In genomic region chr15:66293419-66294156, GRCh38 we compare ENCODE assay signal across 8 cellular contexts. TPM values are rescaled to one million over a fixed set of nuclear protein-coding genes. Genes with fewer than 3 reads are reported as not detected.
DNase-seq lines count a peak whose midpoint lies in the region; ATAC-seq and TF ChIP-seq lines count a peak whose summit lies in the region.

Gene DIS3L, plus strand, starts transcription at chr15:66293568. Its CDS starts 29 bp downstream, at chr15:66293597.

- H3K36me3 Mint-ChIP-seq in CD8-positive, alpha-beta memory T cell: peaks cover 0 to 15% (median under 1%) of the 10 kb centered on the region in 3 donors
- H3K36me3 Mint-ChIP-seq in activated naive CD4-positive, alpha-beta T cell treated with anti-CD3 and anti-CD28 coated beads for 36 hours (ENCODE audit: low read depth): peaks cover 13% of the 10 kb centered on the region
- peaks cover 2% of the 10 kb centered on the region for H3K36me3 Mint-ChIP-seq in osteocyte (ENCODE audit: unreplicated experiment)

- POLR2A ChIA-PET in CD8-positive, alpha-beta memory T cell (lab: Charles Lee): interaction anchor here (0.7 to 1.1 kb wide), 2 partner anchors 210 to 423 kb away, joined by 3 to 8 read pairs; no protein-coding TSS in a partner anchor

- H3K27me3 Mint-ChIP-seq in CD8-positive, alpha-beta memory T cell: no peaks in the 10 kb centered on the region
- no peaks in the 10 kb centered on the region for H3K27me3 Mint-ChIP-seq in activated naive CD4-positive, alpha-beta T cell treated with anti-CD3 and anti-CD28 coated beads for 36 hours (ENCODE audit: low read depth)
- H3K27me3 Mint-ChIP-seq in osteocyte (ENCODE audit: unreplicated experiment): no peaks in the 10 kb centered on the region

- H3K9me3 ChIP-seq in CD8-positive, alpha-beta memory T cell (ENCODE audit: low read length): no peaks in the 10 kb centered on the region
- H3K9me3 ChIP-seq in thymus (ENCODE audit: control insufficient read depth): no peaks in the 10 kb centered on the region

- ATAC-seq in GM19452 (IDR thresholded peaks at IDR 0.05; ENCODE audit: unreplicated experiment): peak; percentile 61

- no peaks in the 10 kb centered on the region for H3K27me3 ChIP-seq in CD8-positive, alpha-beta memory T cell (ENCODE audit: insufficient read depth, low read length, poor library complexity, severe bottlenecking)
- H3K27me3 ChIP-seq in HL-60 (ENCODE audit: insufficient read depth, poor library complexity, severe bottlenecking): no peaks in the 10 kb centered on the region
- no peaks in the 10 kb centered on the region for H3K27me3 ChIP-seq in thymus (ENCODE audit: control insufficient read depth, insufficient read depth)

- H3K4me3 Mint-ChIP-seq in CD8-positive, alpha-beta memory T cell: peak within 1 kb of the TSS; percentile 87 to 98 (median 89)
- peak within 1 kb of the TSS; percentile 84 for H3K4me3 Mint-ChIP-seq in activated naive CD4-positive, alpha-beta T cell treated with anti-CD3 and anti-CD28 coated beads for 36 hours
- peak within 1 kb of the TSS; percentile 77 for H3K4me3 Mint-ChIP-seq in osteocyte (ENCODE audit: unreplicated experiment)

- H3K27ac ChIP-seq in CD8-positive, alpha-beta memory T cell (ENCODE audit: low read depth, low read length): peak within 1 kb of the TSS; percentile 80
- H3K27ac ChIP-seq in HL-60 (replicated peaks) (peak within 1 kb of the TSS; percentile 94), thymus (ENCODE audit: low read depth) (peak within 1 kb of the TSS; percentile 85)

- DNase-seq in CD8-positive, alpha-beta memory T cell: peak; percentile 44 to 75 (median 74)
- DNase-seq in HL-60 (ENCODE audit: low read depth in 1 of 2, low spot score in 1 of 2) (peak; percentile 69 to 74), SK-N-DZ (ENCODE audit: low spot score) (peak; percentile 58), glomerular endothelial cell (ENCODE audit: extremely low read depth, low read depth, low spot score) (no peak), osteocyte (ENCODE audit: extremely low spot score, unreplicated experiment) (peak; percentile 86)
- peak; percentile 66 for DNase-seq in activated naive CD4-positive, alpha-beta T cell treated with anti-CD3 and anti-CD28 coated beads for 36 hours

- peak within 1 kb of the TSS; percentile 70 for H3K4me3 ChIP-seq in CD8-positive, alpha-beta memory T cell (ENCODE audit: low read length)
- H3K4me3 ChIP-seq in HL-60 (replicated peaks; ENCODE audit: insufficient read depth, low read length): peak within 1 kb of the TSS; percentile 54
- H3K4me3 ChIP-seq in thymus (ENCODE audit: low read length): peak within 1 kb of the TSS; percentile 70

- H3K36me3 ChIP-seq in CD8-positive, alpha-beta memory T cell (ENCODE audit: insufficient read depth, low read length): no peaks in the 10 kb centered on the region
- peaks cover 4% of the 10 kb centered on the region for H3K36me3 ChIP-seq in thymus (ENCODE audit: control insufficient read depth, insufficient read depth)

- TF ChIP-seq CTCF in HL-60 (IDR thresholded peaks at IDR 0.05; ENCODE audit: insufficient read depth, low read length) (no peak), osteocyte (IDR thresholded peaks at IDR 0.05) (no peak)

- H3K4me1 ChIP-seq in CD8-positive, alpha-beta memory T cell (ENCODE audit: insufficient read depth, low read length): peaks cover 35% of the 10 kb centered on the region
- H3K4me1 ChIP-seq in thymus (ENCODE audit: control insufficient read depth, insufficient read depth, low read length): peaks cover 16% of the 10 kb centered on the region

- no peaks in the 10 kb centered on the region for H3K9me3 Mint-ChIP-seq in CD8-positive, alpha-beta memory T cell
- no peaks in the 10 kb centered on the region for H3K9me3 Mint-ChIP-seq in activated naive CD4-positive, alpha-beta T cell treated with anti-CD3 and anti-CD28 coated beads for 36 hours
- H3K9me3 Mint-ChIP-seq in osteocyte (ENCODE audit: unreplicated experiment): no peaks in the 10 kb centered on the region

- H3K27ac Mint-ChIP-seq in CD8-positive, alpha-beta memory T cell: peak within 1 kb of the TSS; percentile 91 to 99 (median 96)
- H3K27ac Mint-ChIP-seq in activated naive CD4-positive, alpha-beta T cell treated with anti-CD3 and anti-CD28 coated beads for 36 hours: peak within 1 kb of the TSS; percentile 92
- peak within 1 kb of the TSS; percentile 84 for H3K27ac Mint-ChIP-seq in osteocyte (ENCODE audit: unreplicated experiment)

- H3K4me1 Mint-ChIP-seq in CD8-positive, alpha-beta memory T cell: peaks cover 42 to 57% (median 56%) of the 10 kb centered on the region in 3 donors
- H3K4me1 Mint-ChIP-seq in activated naive CD4-positive, alpha-beta T cell treated with anti-CD3 and anti-CD28 coated beads for 36 hours (ENCODE audit: low read depth): peaks cover 38% of the 10 kb centered on the region
- H3K4me1 Mint-ChIP-seq in osteocyte (ENCODE audit: unreplicated experiment): peaks cover 30% of the 10 kb centered on the region

- CTCF ChIA-PET in CD8-positive, alpha-beta memory T cell (lab: Charles Lee): interaction anchor here (3.7 kb wide), 1 partner anchor 205 kb away, joined by 25 read pairs; the partner anchor contains the start of gene SNAPC5
- CTCF ChIA-PET in activated naive CD4-positive, alpha-beta T cell treated with anti-CD3 and anti-CD28 coated beads for 36 hours (lab: Charles Lee): interaction anchor here (2.1 kb wide), 1 partner anchor 205 kb away, joined by 10 read pairs; no protein-coding TSS in a partner anchor

- under 1% methylated on average over 92 of the region's 92 CpGs for WGBS in thymus

- intact Hi-C loops in activated naive CD4-positive, alpha-beta T cell treated with anti-CD3 and anti-CD28 coated beads for 36 hours (cut with micrococcal nuclease): loop anchor here (1.0 to 5.0 kb wide), 5 partner anchors 63 to 761 kb away; partner anchors contain the start of genes HACD3, MAP2K1, RAB11A and SNAPC5

RNA-seq across cellular contexts. Expression of gene DIS3L, which starts in this region (rescaled TPM):
- 10 to 100 TPM; 24.7 to 26.5 TPM for total RNA-seq in CD8-positive, alpha-beta memory T cell
- polyA plus RNA-seq in CD8-positive, alpha-beta memory T cell: 42.7 TPM
- polyA plus RNA-seq in SK-N-DZ (2014; cell fraction: cytosol; rRNA removed): 18.7 and 25.7 TPM in 2 replicates
- polyA plus RNA-seq in SK-N-DZ (2014; cell fraction: nucleus; rRNA removed): 19.5 and 28.0 TPM in 2 replicates
- total RNA-seq in activated naive CD4-positive, alpha-beta T cell treated with anti-CD3 and anti-CD28 coated beads for 36 hours: 10 to 100 TPM; 24.0 to 24.6 TPM
- 9.1 and 11.3 TPM in 2 replicates for total RNA-seq in glomerular endothelial cell
- 24.7 and 28.3 TPM in 2 replicates for total RNA-seq in osteocyte
- polyA plus RNA-seq in thymus: 13.0 TPM
